In genomic region chr14:66070542-66071319, GRCh38 we compare ENCODE assay signal across 8 cellular contexts.
A peak's percentile ranks its signal among the peaks of the same experiment; 100 is the strongest.
DNase-seq lines count a peak whose midpoint lies in the region; ATAC-seq, FAIRE-seq and TF ChIP-seq lines count a peak whose summit lies in the region.

No MANE protein-coding gene starts in this region.

- peaks cover 31% of the 10 kb centered on the region for H3K27me3 ChIP-seq in left ventricle myocardium inferior (ENCODE audit: low read depth)

- no peak overlapping the region for H3K27ac ChIP-seq in left ventricle myocardium inferior (replicated peaks)

- ATAC-seq in HG02642 (IDR thresholded peaks at IDR 0.05; ENCODE audit: poor library complexity, unreplicated experiment), result peak; percentile 56
- no peak for ATAC-seq in GM18858 (IDR thresholded peaks at IDR 0.05; ENCODE audit: unreplicated experiment)

- no peaks in the 10 kb centered on the region for H3K9me3 ChIP-seq in left ventricle myocardium inferior (replicated peaks)

- no peak for FAIRE-seq in D721Med (lab: Jason Lieb, UNC)

- H3K4me1 ChIP-seq in left ventricle myocardium inferior, result no peaks in the 10 kb centered on the region

- DNase-seq in D721Med (ENCODE audit: insufficient read length, low spot score) (peak; percentile 35), RPMI7951 (ENCODE audit: low read depth) (peak; percentile 9), left ventricle myocardium inferior (peak; percentile 25), GF-D8 (lab: John Stamatoyannopoulos, UW) (no peak)
- peak; percentile 72 for DNase-seq in activated naive CD4-positive, alpha-beta T cell treated with Interleukin-2 at 50 U/mL for 16 hours
- DNase-seq in stimulated activated CD4-positive, alpha-beta T cell treated with anti-CD3 and anti-CD28 coated beads, Interleukin-15, amount 100 ng/mL, for 1 hour (ENCODE audit: low read depth in 1 of 2, low spot score in 1 of 2), result peak; percentile 42 to 51

- no peaks in the 10 kb centered on the region for H3K36me3 ChIP-seq in left ventricle myocardium inferior

- no peak overlapping the region for H3K4me3 ChIP-seq in left ventricle myocardium inferior

- intact Hi-C loops in left ventricle myocardium inferior (cut with micrococcal nuclease), result no loop called here

- TF ChIP-seq CTCF in D721Med (IDR thresholded peaks at IDR 0.05; ENCODE audit: insufficient read depth, missing control alignments) (peak; percentile 82), left ventricle myocardium inferior (IDR thresholded peaks at IDR 0.05; ENCODE audit: borderline replicate concordance) (peak; percentile 86)
